Comparison of ENCODE assay signal across 1 cellular context in the genomic region with DNA sequence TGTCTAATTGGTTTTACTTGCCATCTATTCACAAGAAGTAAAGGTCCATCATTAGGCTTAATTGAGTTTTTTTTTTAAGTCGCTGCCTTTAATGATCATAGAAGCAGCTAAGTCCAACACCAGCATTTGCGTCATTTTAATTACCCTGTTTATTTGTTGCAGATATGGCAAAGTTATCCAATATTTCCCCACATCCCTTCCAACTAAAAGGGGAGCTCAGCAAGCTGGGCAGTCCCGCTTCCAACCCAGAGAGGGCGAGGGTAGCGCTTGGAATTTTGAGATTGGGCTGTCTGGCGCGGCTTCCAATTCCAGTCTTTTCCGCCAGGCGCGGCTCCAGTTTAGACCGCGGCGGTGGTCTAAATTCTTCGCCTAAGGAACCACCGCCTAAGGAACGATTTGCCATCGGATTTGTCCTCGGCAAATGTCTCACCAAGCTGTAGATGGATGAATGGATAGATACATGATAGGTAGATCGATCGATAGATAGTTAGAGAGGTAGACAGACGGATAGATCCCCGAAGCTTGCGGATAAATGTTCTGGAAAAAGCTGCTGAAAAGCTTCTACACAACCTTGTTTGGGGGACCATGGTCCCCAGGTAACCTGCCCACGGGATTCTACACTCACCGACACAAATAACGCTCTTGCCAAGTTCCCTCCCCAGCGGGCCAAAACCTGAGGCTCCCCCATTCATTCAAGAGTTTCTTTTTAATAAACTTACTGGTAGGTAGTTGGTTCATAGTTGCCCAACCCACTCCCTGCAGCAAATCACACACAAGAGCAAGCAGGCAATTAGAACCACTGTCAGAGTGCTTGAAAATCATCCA.
A peak's percentile ranks its signal among the peaks of the same experiment; 100 is the strongest.
TF ChIP-seq lines count a peak whose summit lies in the region.

No MANE protein-coding gene starts in this region.

TF ChIP-seq in H1, 55 proteins besides CTCF, POLR2A, EP300 and RAD21:
- TF ChIP-seq SRF (IDR thresholded peaks at IDR 0.05; ENCODE audit: low read depth, low read length) (no peak), TAF1 (IDR thresholded peaks at IDR 0.05; ENCODE audit: low read depth, low read length) (no peak), TBP (IDR thresholded peaks at IDR 0.05; ENCODE audit: low read depth, low read length) (peak; percentile 20; the same call in 1 of the 2 replicates), RNF2 (IDR thresholded peaks at IDR 0.05; ENCODE audit: borderline replicate concordance, low read depth, low read length, missing control alignments, poor library complexity, severe bottlenecking) (peak; percentile 85), SUZ12 (IDR thresholded peaks at IDR 0.05; ENCODE audit: low read length) (peak; percentile 66; the same call in 1 of the 2 replicates), EZH2 (IDR thresholded peaks at IDR 0.05; ENCODE audit: low read depth, low read length, severe bottlenecking) (peak; percentile 73), TAF7 (optimal IDR thresholded peaks at IDR 0.05; ENCODE audit: borderline replicate concordance, low read depth, low read length) (no peak), CTBP2 (IDR thresholded peaks at IDR 0.05; ENCODE audit: borderline replicate concordance, insufficient read depth, insufficient read length, low read length) (peak; percentile 49), NRF1 (IDR thresholded peaks at IDR 0.05; ENCODE audit: low read depth, low read length) (no peak), TEAD4 (IDR thresholded peaks at IDR 0.05; ENCODE audit: low read depth, low read length) (peak; percentile 80), HDAC2 (IDR thresholded peaks at IDR 0.05; ENCODE audit: borderline replicate concordance in 1 of 2, low read depth in 2 of 2, low read length in 2 of 2) (no peak; a peak in 1 of 4 replicates), RBBP5 (IDR thresholded peaks at IDR 0.05; ENCODE audit: borderline replicate concordance, low read depth, low read length) (no peak)
TF ChIP-seq in H1: peak in this region for 6.
